In the genomic region with DNA sequence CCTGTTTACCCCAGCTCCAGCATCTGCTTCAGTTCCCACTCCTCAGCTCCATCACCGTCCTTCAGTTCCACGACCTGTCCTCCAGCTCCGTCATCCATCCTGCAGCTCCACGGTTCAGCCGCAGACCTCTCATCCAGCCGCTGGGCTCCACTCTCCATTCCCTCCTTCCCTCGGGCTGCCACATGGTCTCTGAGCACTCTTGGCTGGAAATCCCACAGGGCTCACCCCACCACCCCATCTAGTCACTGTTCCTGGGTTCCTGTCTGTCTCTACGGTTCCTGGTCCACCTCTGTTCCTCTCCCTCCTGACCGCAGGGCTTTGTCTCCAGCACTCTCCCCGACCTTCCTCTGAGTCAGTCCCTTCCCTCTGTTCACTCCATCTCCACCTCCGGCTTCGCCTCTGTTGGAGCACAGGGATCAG, we compare ENCODE assay signal across 12 cellular contexts. TPM values are rescaled to one million over a fixed set of nuclear protein-coding genes. Genes with fewer than 3 reads are reported as not detected.
A peak's percentile ranks its signal among the peaks of the same experiment; 100 is the strongest.
DNase-seq lines count a peak whose midpoint lies in the region; ATAC-seq and TF ChIP-seq lines count a peak whose summit lies in the region.
"Had no signal": no experiment of that assay in that cellular context is flagged by ENCODE, and none has a peak within 500 bp of the region (broad histone marks: within the 10 kb centered on the region; RNA-seq: fewer than 3 reads in every experiment).

No MANE protein-coding gene starts in this region.

- H3K4me1 Mint-ChIP-seq in MCF 10A (ENCODE audit: insufficient read depth, unreplicated experiment): peaks cover 29% of the 10 kb centered on the region

- H3K27me3 ChIP-seq in iPS-15b (ENCODE audit: control insufficient read depth, insufficient read depth, low read length): peaks cover 43% of the 10 kb centered on the region
- H3K27me3 ChIP-seq in colonic mucosa: peaks cover 29% of the 10 kb centered on the region

- no peak overlapping the region for H3K27ac Mint-ChIP-seq in MCF 10A (ENCODE audit: low read depth, unreplicated experiment)
- H3K27ac Mint-ChIP-seq: stimulated activated memory B cell treated with anti-CD40 and anti-IgM and Interleukin-4, amounts not matched to agents 10 μg/mL and 1 μg/mL and 100 μg/mL, for 72 hours had no signal

- DNase-seq in MCF 10A (ENCODE audit: unreplicated experiment) (peak; percentile 26), mucosa of gallbladder (ENCODE audit: low spot score) (no peak), colonic mucosa (no peak)
- DNase-seq in effector CD8-positive, alpha-beta T cell (lab: John Stamatoyannopoulos, UW): no peak

- peaks cover 99% of the 10 kb centered on the region for H3K27me3 Mint-ChIP-seq in MCF 10A (ENCODE audit: insufficient read depth, unreplicated experiment)

- H3K9ac ChIP-seq in iPS-15b (ENCODE audit: low read depth, low read length) (peak overlapping the region; percentile 60), colonic mucosa (ENCODE audit: low read depth in 2 of 2, low read length in 2 of 2) (no peak overlapping the region)

- H3K4me1 ChIP-seq in HEK293 (ENCODE audit: control insufficient read depth, insufficient read depth, low read length): peaks cover 6% of the 10 kb centered on the region; the same call in 1 of the 2 replicates
- H3K4me1 ChIP-seq in iPS-15b (ENCODE audit: control insufficient read depth, insufficient read depth, low read length): peaks cover 25% of the 10 kb centered on the region
- H3K4me1 ChIP-seq in colonic mucosa: no peaks in the 10 kb centered on the region

- intact Hi-C loops in MCF 10A (cut with micrococcal nuclease) (loop anchor here (1.0 kb wide), 3 partner anchors 72 to 211 kb away; a partner anchor contains a TSS), colonic mucosa (cut with DNase I) (loop anchor here (5.0 kb wide), 2 partner anchors 73 to 88 kb away; a partner anchor contains a TSS)

- POLR2A ChIA-PET in HEK293 (lab: Yijun Ruan, JAX) (interaction anchor here (0.7 kb wide), 1 partner anchor 58 kb away, joined by 3 read pairs; no protein-coding TSS in a partner anchor), MCF 10A (lab: Yijun Ruan, JAX) (interaction anchor here (0.6 to 1.0 kb wide), 2 partner anchors 27 to 89 kb away, joined by 3 read pairs; no protein-coding TSS in a partner anchor)

- H3K4me3 Mint-ChIP-seq in MCF 10A (ENCODE audit: unreplicated experiment): no peak overlapping the region
- H3K4me3 Mint-ChIP-seq: stimulated activated memory B cell treated with anti-CD40 and anti-IgM and Interleukin-4, amounts not matched to agents 10 μg/mL and 1 μg/mL and 100 μg/mL, for 72 hours had no signal

- H3K36me3 Mint-ChIP-seq in MCF 10A (ENCODE audit: insufficient read depth, unreplicated experiment): no peaks in the 10 kb centered on the region
- H3K36me3 Mint-ChIP-seq: stimulated activated memory B cell treated with anti-CD40 and anti-IgM and Interleukin-4, amounts not matched to agents 10 μg/mL and 1 μg/mL and 100 μg/mL, for 72 hours had no signal

- TF ChIP-seq CTCF in 22Rv1 (IDR thresholded peaks at IDR 0.05): no peak
- no peak for TF ChIP-seq CTCF in HEK293 (tag by site-specific recombination; IDR thresholded peaks at IDR 0.05)
- TF ChIP-seq CTCF in MCF 10A (IDR thresholded peaks at IDR 0.05; ENCODE audit: unreplicated experiment): no peak
- no peak for TF ChIP-seq CTCF in colonic mucosa (IDR thresholded peaks at IDR 0.05)

- H3K27ac ChIP-seq in 22Rv1 (peak overlapping the region; percentile 92), HEK293 (ENCODE audit: extremely low read depth, low read depth, low read length) (no peak overlapping the region), colonic mucosa (no peak overlapping the region)
- H3K27ac ChIP-seq: adrenal gland had no signal

- H3K4me3 ChIP-seq in HEK293 (ENCODE audit: low read depth, low read length): no peak overlapping the region
- peak overlapping the region; percentile 59 for H3K4me3 ChIP-seq in iPS-15b (ENCODE audit: low read depth, low read length)
- H3K4me3 ChIP-seq in colonic mucosa: no peak overlapping the region
- H3K4me3 ChIP-seq: adrenal gland, GM12878 had no signal

- H3K9me3 ChIP-seq in HEK293 (ENCODE audit: control insufficient read depth, insufficient read depth, low read depth, low read length) (no peaks in the 10 kb centered on the region), iPS-15b (ENCODE audit: control insufficient read depth, insufficient read depth, low read length) (no peaks in the 10 kb centered on the region), colonic mucosa (no peaks in the 10 kb centered on the region)
- H3K9me3 ChIP-seq: adrenal gland had no signal

- H3K9me3 Mint-ChIP-seq in MCF 10A (ENCODE audit: unreplicated experiment): no peaks in the 10 kb centered on the region
- H3K9me3 Mint-ChIP-seq: IgD-negative memory B cell; stimulated activated memory B cell treated with anti-CD40 and anti-IgM and Interleukin-4, amounts not matched to agents 10 μg/mL and 1 μg/mL and 100 μg/mL, for 72 hours had no signal

- H3K36me3 ChIP-seq in HEK293 (ENCODE audit: control insufficient read depth in 2 of 2, insufficient read depth in 1 of 2, low read length in 2 of 2) (peaks cover 0 to 6% of the 10 kb centered on the region in 2 experiments; a peak in 1 of 3 replicates), iPS-15b (ENCODE audit: control insufficient read depth, insufficient read depth, low read length) (peaks cover 8% of the 10 kb centered on the region), colonic mucosa (no peaks in the 10 kb centered on the region)
- H3K36me3 ChIP-seq: adrenal gland had no signal

- CTCF ChIA-PET in HEK293 (lab: Yijun Ruan, JAX): interaction anchor here (0.5 to 8.1 kb wide), 33 partner anchors 10 to 1280 kb away, joined by 3 to 116 read pairs (median 4); a partner anchor contains a TSS
- CTCF ChIA-PET in MCF 10A (lab: Yijun Ruan, JAX): interaction anchor here (0.5 to 5.1 kb wide), 28 partner anchors 8 to 210 kb away, joined by 3 to 42 read pairs (median 4); a partner anchor contains a TSS

- BruUV-seq in MCF 10A (replicated peaks; lab: Mats Ljungman, UMichigan): no TSS peak

- no peak for ATAC-seq in HG03520 (IDR thresholded peaks at IDR 0.05; ENCODE audit: unreplicated experiment)

TF ChIP-seq in HEK293, 187 proteins besides CTCF, POLR2A, EP300 and RAD21 (continues in another document):
- TF ChIP-seq ZBTB21 (tag by site-specific recombination; IDR thresholded peaks at IDR 0.05) (no peak), ZNF426 (tag by site-specific recombination; IDR thresholded peaks at IDR 0.05) (no peak), ZFP69B (tag by site-specific recombination; IDR thresholded peaks at IDR 0.05) (no peak), ZNF654 (tag by site-specific recombination; IDR thresholded peaks at IDR 0.05; ENCODE audit: low read depth) (no peak), ZNF157 (tag by site-specific recombination; IDR thresholded peaks at IDR 0.05) (no peak), ZNF169 (tag by site-specific recombination; IDR thresholded peaks at IDR 0.05) (no peak), ZNF302 (tag by site-specific recombination; IDR thresholded peaks at IDR 0.05; ENCODE audit: low read depth) (no peak), ZNF366 (tag by site-specific recombination; conservative IDR thresholded peaks at IDR 0.05) (peak; percentile 31; the same call in 1 of the 2 replicates), ZNF785 (tag by site-specific recombination; IDR thresholded peaks at IDR 0.05) (no peak), GLI4 (tag by site-specific recombination; IDR thresholded peaks at IDR 0.05) (no peak)
- TF ChIP-seq, protein P1, sequence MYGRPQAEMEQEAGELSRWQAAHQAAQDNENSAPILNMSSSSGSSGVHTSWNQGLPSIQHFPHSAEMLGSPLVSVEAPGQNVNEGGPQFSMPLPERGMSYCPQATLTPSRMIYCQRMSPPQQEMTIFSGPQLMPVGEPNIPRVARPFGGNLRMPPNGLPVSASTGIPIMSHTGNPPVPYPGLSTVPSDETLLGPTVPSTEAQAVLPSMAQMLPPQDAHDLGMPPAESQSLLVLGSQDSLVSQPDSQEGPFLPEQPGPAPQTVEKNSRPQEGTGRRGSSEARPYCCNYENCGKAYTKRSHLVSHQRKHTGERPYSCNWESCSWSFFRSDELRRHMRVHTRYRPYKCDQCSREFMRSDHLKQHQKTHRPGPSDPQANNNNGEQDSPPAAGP (tag by site-specific recombination; IDR thresholded peaks at IDR 0.05): no peak
- TF ChIP-seq, protein P2, sequence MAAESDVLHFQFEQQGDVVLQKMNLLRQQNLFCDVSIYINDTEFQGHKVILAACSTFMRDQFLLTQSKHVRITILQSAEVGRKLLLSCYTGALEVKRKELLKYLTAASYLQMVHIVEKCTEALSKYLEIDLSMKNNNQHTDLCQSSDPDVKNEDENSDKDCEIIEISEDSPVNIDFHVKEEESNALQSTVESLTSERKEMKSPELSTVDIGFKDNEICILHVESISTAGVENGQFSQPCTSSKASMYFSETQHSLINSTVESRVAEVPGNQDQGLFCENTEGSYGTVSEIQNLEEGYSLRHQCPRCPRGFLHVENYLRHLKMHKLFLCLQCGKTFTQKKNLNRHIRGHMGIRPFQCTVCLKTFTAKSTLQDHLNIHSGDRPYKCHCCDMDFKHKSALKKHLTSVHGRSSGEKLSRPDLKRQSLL (tag by site-specific recombination; IDR thresholded peaks at IDR 0.05): peak; percentile 99
- TF ChIP-seq, protein P3, sequence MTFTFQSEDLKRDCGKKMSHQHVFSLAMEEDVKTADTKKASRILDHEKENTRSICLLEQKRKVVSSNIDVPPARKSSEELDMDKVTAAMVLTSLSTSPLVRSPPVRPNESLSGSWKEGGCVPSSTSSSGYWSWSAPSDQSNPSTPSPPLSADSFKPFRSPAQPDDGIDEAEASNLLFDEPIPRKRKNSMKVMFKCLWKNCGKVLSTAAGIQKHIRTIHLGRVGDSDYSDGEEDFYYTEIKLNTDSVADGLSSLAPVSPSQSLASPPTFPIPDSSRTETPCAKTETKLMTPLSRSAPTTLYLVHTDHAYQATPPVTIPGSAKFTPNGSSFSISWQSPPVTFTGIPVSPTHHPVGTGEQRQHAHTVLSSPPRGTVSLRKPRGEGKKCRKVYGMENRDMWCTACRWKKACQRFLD (tag by site-specific recombination; IDR thresholded peaks at IDR 0.05): no peak

RNA-seq across cellular contexts. Expression of a gene that starts 3.2 kb away (rescaled TPM):
- total RNA-seq in MCF 10A (2022): 0.47 and 1.3 TPM in 2 replicates
- 28.1 TPM for total RNA-seq in mucosa of gallbladder
- 1 to 10 TPM; 4.4 to 5.3 TPM for total RNA-seq in colonic mucosa

RNA-seq across cellular contexts. Expression of a gene that starts 3.4 kb away (rescaled TPM):
- total RNA-seq in MCF 10A (2022) (not detected in 2 replicates), mucosa of gallbladder (12.3 TPM), colonic mucosa (1 to 10 TPM; 1.9 to 2.7 TPM)
- total RNA-seq: GM12878 had no signal

RNA-seq across cellular contexts. Expression of a gene that starts 15.8 kb away (rescaled TPM):
- 0.47 TPM in 1 of 2 replicates, not detected in the other for total RNA-seq in MCF 10A (2022)
- total RNA-seq in mucosa of gallbladder: 3.3 TPM
- under 1 TPM; 0.62 to 0.72 TPM for total RNA-seq in colonic mucosa

RNA-seq across cellular contexts. Expression of a gene that starts 26.1 kb away (rescaled TPM):
- total RNA-seq in MCF 10A (2022): 11.7 and 25.5 TPM in 2 replicates
- 2.2 TPM for total RNA-seq in mucosa of gallbladder
- 10 to 100 TPM; 11.4 to 63.7 TPM for total RNA-seq in colonic mucosa

RNA-seq across cellular contexts. Expression of a gene that starts 27.0 kb away (rescaled TPM):
- total RNA-seq in MCF 10A (2022): 62.5 and 80.2 TPM in 2 replicates
- total RNA-seq in mucosa of gallbladder: 98.4 TPM
- total RNA-seq in colonic mucosa: 100 to 1,000 TPM in 1 of 2 donors, 10 to 100 TPM in 1; 82.6 to 132 TPM
